In the genomic region with DNA sequence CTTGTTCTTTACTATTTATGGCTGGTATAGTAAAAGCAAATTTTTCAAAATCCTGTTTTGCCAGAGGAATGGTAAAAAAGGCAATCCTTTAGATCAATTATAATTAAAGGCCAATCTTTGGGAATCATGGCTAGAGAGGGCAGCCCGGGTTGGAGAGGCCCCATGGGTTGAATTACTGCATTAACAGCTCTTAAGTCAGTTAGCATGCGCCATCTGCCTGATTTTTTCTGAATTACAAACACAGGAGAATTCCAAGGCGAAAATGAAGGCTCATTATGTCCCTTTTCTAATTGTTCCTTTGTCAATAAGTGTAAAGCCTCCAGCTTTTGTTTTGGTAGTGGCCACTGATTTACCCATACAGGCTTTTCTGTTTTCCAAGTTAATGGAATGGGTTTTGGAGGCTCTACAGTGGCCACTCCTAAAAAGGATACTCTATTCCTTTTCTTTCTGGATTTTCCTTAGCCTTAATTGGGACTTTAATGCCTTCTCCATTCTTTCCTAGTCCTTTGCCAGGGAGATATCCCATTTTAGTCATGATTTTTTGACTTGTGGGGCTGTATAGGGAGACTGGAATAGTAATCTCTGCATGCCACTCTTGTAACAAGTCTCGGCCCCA, we compare ENCODE assay signal across 8 cellular contexts.
DNase-seq lines count a peak whose midpoint lies in the region; ATAC-seq, FAIRE-seq and TF ChIP-seq lines count a peak whose summit lies in the region.
"Not testable (repeated sequence)": the region's sequence is repeated elsewhere in the genome, so short reads cannot be mapped to it uniquely, and the experiment has no call there.

No MANE protein-coding gene starts in this region.

- not testable (repeated sequence) for H3K14ac ChIP-seq in mesenchymal stem cell (ENCODE audit: low read length in 2 of 2)

- H3K9ac ChIP-seq in K562 (ENCODE audit: insufficient read depth in 1 of 2, low read depth in 2 of 2, low read length in 2 of 2); mesenchymal stem cell (ENCODE audit: low read length): not testable (repeated sequence)

- intact Hi-C loops in CD4-positive, alpha-beta T cell (cut with DNase I, micrococcal nuclease) = loop anchor here (5.0 to 10.0 kb wide), 4 partner anchors 166 to 668 kb away; partner anchors contain the start of gene HAND1 (in 1 of the 2)
- intact Hi-C loops in K562 (cut with micrococcal nuclease) = loop anchor here (5.0 to 10.0 kb wide), 2 partner anchors 568 to 654 kb away; no protein-coding TSS in a partner anchor

- 4% methylated on average over 4 of the region's 4 CpGs for WGBS in K562 (ENCODE audit: insufficient coverage, low coverage, missing lambda C conversion rate)
- 23% methylated on average over 4 of the region's 4 CpGs for WGBS in mesenchymal stem cell

- ATAC-seq in CD4-positive, alpha-beta T cell (ENCODE audit: poor library complexity); GM23338; K562; thoracic aorta (ENCODE audit: insufficient number of reproducible peaks, low FRiP score, low read depth): not testable (repeated sequence)

- FAIRE-seq in K562 (lab: Jason Lieb, UNC) = not testable (repeated sequence)

- H3K4ac ChIP-seq in mesenchymal stem cell (ENCODE audit: low read depth in 1 of 2, low read length in 2 of 2) = not testable (repeated sequence)

- not testable (repeated sequence) for H3K27ac ChIP-seq in CD4-positive, alpha-beta T cell (ENCODE audit: low read depth, low read length); GM23338 (ENCODE audit: low read depth); RWPE1; K562 (ENCODE audit: extremely low read depth, low read depth, low read length); mesenchymal stem cell (ENCODE audit: low read length, poor library complexity, severe bottlenecking); thoracic aorta

- H3F3A ChIP-seq in GM23338 (replicated peaks; ENCODE audit: low read depth) = not testable (repeated sequence)

- H2BK15ac ChIP-seq in mesenchymal stem cell (ENCODE audit: low read depth, poor library complexity, severe bottlenecking) = not testable (repeated sequence)

- POLR2A ChIA-PET in CD4-positive, alpha-beta T cell (lab: Charles Lee); RWPE1 (lab: Yijun Ruan, JAX; ENCODE audit: low non-redundant PET): not testable (repeated sequence)
- POLR2A ChIA-PET in K562 (lab: Yijun Ruan, JAX) = interaction anchor here (0.7 to 1.2 kb wide), 2 partner anchors 8 to 403 kb away, joined by 3 read pairs; no protein-coding TSS in a partner anchor

- not testable (repeated sequence) for H3K36me3 Mint-ChIP-seq in CD4-positive, alpha-beta T cell (ENCODE audit: low read depth)
- H3K36me3 Mint-ChIP-seq in GM23338 (ENCODE audit: low read depth) = peaks cover 13% of the 10 kb centered on the region; the same call in 2 of the 3 replicates

- TF ChIP-seq POLR2A in K562 (conservative IDR thresholded peaks at IDR 0.05) = not testable (repeated sequence)

- not testable (repeated sequence) for H3K9me2 ChIP-seq in GM23338 (ENCODE audit: insufficient read depth)

- H3K9me1 ChIP-seq in K562 (ENCODE audit: control insufficient read depth, insufficient read depth, low read length) = not testable (repeated sequence)

- not testable (repeated sequence) for H3K36me3 ChIP-seq in GM23338 (ENCODE audit: insufficient read depth); K562 (ENCODE audit: control insufficient read depth, insufficient read depth, low read length); mesenchymal stem cell (ENCODE audit: control insufficient read depth in 1 of 2, insufficient read depth in 2 of 2, low read depth in 1 of 2, low read length in 2 of 2); thoracic aorta

- H4K91ac ChIP-seq in mesenchymal stem cell (ENCODE audit: low read length) = not testable (repeated sequence)

- H2AK5ac ChIP-seq in mesenchymal stem cell (ENCODE audit: low read length, severe bottlenecking) = not testable (repeated sequence)

- H4K20me1 ChIP-seq in GM23338 (replicated peaks; ENCODE audit: insufficient read depth); K562 (replicated peaks; ENCODE audit: control insufficient read depth, insufficient read depth, low read length): not testable (repeated sequence)

- H3K27me3 ChIP-seq in CD4-positive, alpha-beta T cell (ENCODE audit: control insufficient read depth, insufficient read depth, low read length); GM23338 (ENCODE audit: insufficient read depth); K562 (ENCODE audit: control insufficient read depth in 2 of 2, insufficient read depth in 2 of 2, low read length in 2 of 2); mesenchymal stem cell (ENCODE audit: control insufficient read depth in 1 of 2, insufficient read depth in 1 of 2, low read length in 2 of 2); thoracic aorta (replicated peaks; ENCODE audit: insufficient read depth): not testable (repeated sequence)

- not testable (repeated sequence) for H3K27ac Mint-ChIP-seq in CD4-positive, alpha-beta T cell; GM23338

- H3K27me3 Mint-ChIP-seq in CD4-positive, alpha-beta T cell = peaks cover 11% of the 10 kb centered on the region
- H3K27me3 Mint-ChIP-seq in GM23338 (ENCODE audit: insufficient read depth, low read depth, poor library complexity) = not testable (repeated sequence)

- not testable (repeated sequence) for H3K79me2 ChIP-seq in GM23338 (replicated peaks; ENCODE audit: insufficient read depth); K562 (ENCODE audit: control insufficient read depth, insufficient read depth, low read length)

- not testable (repeated sequence) for BruUV-seq in K562 (replicated peaks; lab: Mats Ljungman, UMichigan)

- CTCF ChIA-PET in CD4-positive, alpha-beta T cell (lab: Charles Lee) = interaction anchor here (0.8 kb wide), 1 partner anchor 174 kb away, joined by 4 read pairs; no protein-coding TSS in a partner anchor
- CTCF ChIA-PET in RWPE1 (lab: Yijun Ruan, JAX) = interaction anchor here (0.6 to 1.7 kb wide), 13 partner anchors 9 to 683 kb away, joined by 3 to 11 read pairs (median 4); no protein-coding TSS in a partner anchor
- CTCF ChIA-PET in K562 (lab: Yijun Ruan, JAX; ENCODE audit: low intra/inter-chr PET ratio) = interaction anchor here (1.4 kb wide), 2 partner anchors 173 to 666 kb away, joined by 3 to 4 read pairs; no protein-coding TSS in a partner anchor

- H3K4me1 Mint-ChIP-seq in CD4-positive, alpha-beta T cell (ENCODE audit: low read depth); GM23338: not testable (repeated sequence)

- not testable (repeated sequence) for H2BK12ac ChIP-seq in mesenchymal stem cell (ENCODE audit: low read length in 2 of 2)

- not testable (repeated sequence) for H3K18ac ChIP-seq in mesenchymal stem cell (ENCODE audit: low read depth in 1 of 2, low read length in 2 of 2)

- TF ChIP-seq RAD21 in K562 (CRISPR knock-in tag; conservative IDR thresholded peaks at IDR 0.05 in 1 of 2, IDR thresholded peaks at IDR 0.05 in 1 of 2) = peak; percentile 43 to 68

- DNase-seq in CD4-positive, alpha-beta T cell; RWPE1 (ENCODE audit: low spot score); thoracic aorta (ENCODE audit: low spot score): not testable (repeated sequence)
- DNase-seq in GM23338 (ENCODE audit: low spot score) (peak; percentile 69), NCI-H1694 treated with DMSO at 0.1 percent for 48 hours (lab: John Stamatoyannopoulos, UW) (peak; percentile 16), K562 (ENCODE audit: extremely low read depth in 1 of 4, low spot score in 3 of 4) (peak in 1 of 4 experiments; percentile 38), fibroblast of peridontal ligament (ENCODE audit: extremely low read depth) (peak; percentile 39), mesenchymal stem cell (peak; percentile 44)

- not testable (repeated sequence) for H3K4me1 ChIP-seq in GM23338 (ENCODE audit: insufficient read depth); K562 (replicated peaks in 1 of 2; ENCODE audit: control insufficient read depth in 2 of 2, insufficient read depth in 2 of 2, low read length in 2 of 2); mesenchymal stem cell (ENCODE audit: control insufficient read depth, insufficient read depth, low read depth, low read length); thoracic aorta (ENCODE audit: control insufficient read depth in 1 of 2, low read depth in 2 of 2)

- not testable (repeated sequence) for H3K4me3 Mint-ChIP-seq in CD4-positive, alpha-beta T cell; GM23338

- H2AFZ ChIP-seq in GM23338; K562 (ENCODE audit: low read depth, low read length); mesenchymal stem cell (ENCODE audit: low read depth, low read length): not testable (repeated sequence)

- TF ChIP-seq EP300 in K562 (IDR thresholded peaks at IDR 0.05; ENCODE audit: low read length) = not testable (repeated sequence)

- H3K9me3 ChIP-seq in CD4-positive, alpha-beta T cell (ENCODE audit: control insufficient read depth, low read length); K562 (replicated peaks; ENCODE audit: control insufficient read depth, insufficient read depth, low read depth, low read length); mesenchymal stem cell (ENCODE audit: control insufficient read depth, low read length); thoracic aorta: not testable (repeated sequence)

- in situ Hi-C loops in K562 (cut with MboI) = loop anchor here (5.0 to 25.0 kb wide), 4 partner anchors 164 to 647 kb away; partner anchors contain the start of gene KIF4B

- H2BK5ac ChIP-seq in mesenchymal stem cell (ENCODE audit: low read depth, low read length, poor library complexity, severe bottlenecking) = not testable (repeated sequence)

- not testable (repeated sequence) for H3K4me3 ChIP-seq in GM23338; K562; mesenchymal stem cell (ENCODE audit: insufficient read depth in 1 of 2, low read depth in 1 of 2, low read length in 2 of 2); thoracic aorta

- not testable (repeated sequence) for H3K79me1 ChIP-seq in mesenchymal stem cell (replicated peaks; ENCODE audit: low read length, poor library complexity, severe bottlenecking)

- not testable (repeated sequence) for H3K4me2 ChIP-seq in GM23338; K562 (ENCODE audit: insufficient read depth, low read length); mesenchymal stem cell (ENCODE audit: low read length, poor library complexity, severe bottlenecking)

- H2BK120ac ChIP-seq in mesenchymal stem cell (ENCODE audit: low read depth, low read length) = not testable (repeated sequence)

- peak; percentile 26 for TF ChIP-seq CTCF in CD4-positive, alpha-beta T cell (IDR thresholded peaks at IDR 0.05)
- TF ChIP-seq CTCF in GM23338 (conservative IDR thresholded peaks at IDR 0.05; ENCODE audit: low read depth in 2 of 2) = peak; percentile 62 to 66
- peak; percentile 75 for TF ChIP-seq CTCF in RWPE1 (conservative IDR thresholded peaks at IDR 0.05; ENCODE audit: low read depth)
- TF ChIP-seq CTCF in K562 (IDR thresholded peaks at IDR 0.05 in 2 of 3, conservative IDR thresholded peaks at IDR 0.05 in 1 of 3; ENCODE audit: insufficient read depth in 2 of 3, low read depth in 1 of 3, low read length in 3 of 3) = peak; percentile 33 to 55 (median 36); a peak in 3 of 6 replicates
- peak; percentile 34 for TF ChIP-seq CTCF in thoracic aorta (IDR thresholded peaks at IDR 0.05)

- H3K23ac ChIP-seq in mesenchymal stem cell (ENCODE audit: low read length in 2 of 2) = not testable (repeated sequence)

- H4K8ac ChIP-seq in mesenchymal stem cell (ENCODE audit: low read length) = not testable (repeated sequence)

- peaks cover 10% of the 10 kb centered on the region for H3K9me3 Mint-ChIP-seq in CD4-positive, alpha-beta T cell
- H3K9me3 Mint-ChIP-seq in GM23338 = peaks cover 23% of the 10 kb centered on the region
